In the genomic region with DNA sequence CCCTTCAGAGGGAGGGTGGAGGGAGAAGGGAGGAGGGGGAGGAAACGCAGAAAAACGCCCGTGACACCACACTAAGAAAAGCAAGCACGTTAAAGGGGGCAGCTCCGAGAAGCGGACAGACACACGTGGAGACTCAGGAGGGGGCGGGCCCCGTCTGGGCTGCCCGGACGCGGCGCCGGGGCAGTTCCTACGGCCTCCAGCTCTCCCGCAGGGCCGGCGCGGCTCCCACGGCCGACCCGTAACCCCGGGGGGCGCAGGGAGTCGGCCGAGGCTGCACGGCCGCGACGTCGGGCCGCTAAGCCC, we compare ENCODE assay signal across 8 cellular contexts. TPM values are rescaled to one million over a fixed set of nuclear protein-coding genes. Genes with fewer than 3 reads are reported as not detected.
DNase-seq lines count a peak whose midpoint lies in the region; ATAC-seq and TF ChIP-seq lines count a peak whose summit lies in the region.

No MANE protein-coding gene starts in this region.

- H3K36me3 ChIP-seq in neural progenitor cell = no peaks in the 10 kb centered on the region

- H3K27me3 ChIP-seq in HL-60 (ENCODE audit: insufficient read depth, poor library complexity, severe bottlenecking) = no peaks in the 10 kb centered on the region
- H3K27me3 ChIP-seq in neural progenitor cell = no peaks in the 10 kb centered on the region

- peaks cover 35% of the 10 kb centered on the region for H3K36me3 Mint-ChIP-seq in activated CD4-positive, alpha-beta memory T cell treated with anti-CD3 and anti-CD28 coated beads, Interleukin-2, amount 10 ng/mL, durations not matched to agents 7 days and 5 days (ENCODE audit: low read depth)
- peaks cover 2% of the 10 kb centered on the region for H3K36me3 Mint-ChIP-seq in neural progenitor cell

- H3K79me2 ChIP-seq in neural progenitor cell (ENCODE audit: low read depth) = peaks cover 38% of the 10 kb centered on the region

- CTCF ChIA-PET in activated CD4-positive, alpha-beta memory T cell treated with anti-CD3 and anti-CD28 coated beads, Interleukin-2, amount 10 ng/mL, durations not matched to agents 7 days and 5 days (lab: Charles Lee) = interaction anchor here (0.8 to 7.2 kb wide), 6 partner anchors 9 to 186 kb away, joined by 3 to 76 read pairs (median 4); a partner anchor contains a TSS

- peak; percentile 39 for ATAC-seq in GM19372 (IDR thresholded peaks at IDR 0.05; ENCODE audit: low read depth, unreplicated experiment)

- peak overlapping the region; percentile 97 for H3K4me3 Mint-ChIP-seq in activated CD4-positive, alpha-beta memory T cell treated with anti-CD3 and anti-CD28 coated beads, Interleukin-2, amount 10 ng/mL, durations not matched to agents 7 days and 5 days
- peak overlapping the region; percentile 99 for H3K4me3 Mint-ChIP-seq in neural progenitor cell

- DNase-seq in ACHN (peak; percentile 28), HL-60 (ENCODE audit: low read depth in 1 of 2, low spot score in 1 of 2) (peak; percentile 3 to 12), epithelial cell of esophagus (ENCODE audit: low read depth) (no peak), neural progenitor cell (ENCODE audit: low spot score) (no peak), cerebellar nuclear complex (lab: John Stamatoyannopoulos, UW) (no peak), retina (no peak)
- peak; percentile 63 for DNase-seq in activated CD4-positive, alpha-beta memory T cell treated with anti-CD3 and anti-CD28 coated beads, Interleukin-2, amount 10 ng/mL, durations not matched to agents 7 days and 5 days

- H4K20me1 ChIP-seq in neural progenitor cell (ENCODE audit: low read depth) = no peaks in the 10 kb centered on the region

- peak overlapping the region; percentile 75 for H2AFZ ChIP-seq in neural progenitor cell (replicated peaks)

- POLR2A ChIA-PET in activated CD4-positive, alpha-beta memory T cell treated with anti-CD3 and anti-CD28 coated beads, Interleukin-2, amount 10 ng/mL, durations not matched to agents 7 days and 5 days (lab: Charles Lee) = interaction anchor here (0.6 to 4.7 kb wide), 31 partner anchors 8 to 854 kb away, joined by 3 to 43 read pairs (median 5); a partner anchor contains a TSS

- no peaks in the 10 kb centered on the region for H3K27me3 Mint-ChIP-seq in activated CD4-positive, alpha-beta memory T cell treated with anti-CD3 and anti-CD28 coated beads, Interleukin-2, amount 10 ng/mL, durations not matched to agents 7 days and 5 days
- peaks cover 2% of the 10 kb centered on the region for H3K27me3 Mint-ChIP-seq in neural progenitor cell (ENCODE audit: insufficient read depth, low read depth)

- in situ Hi-C loops in ACHN (cut with HindIII; ENCODE audit: low pct_ligation_motif_present, low pct_unique_long_range_greater_than_20kb, low sequenced_read_pairs) = no loop called here

- H3K27ac Mint-ChIP-seq in activated CD4-positive, alpha-beta memory T cell treated with anti-CD3 and anti-CD28 coated beads, Interleukin-2, amount 10 ng/mL, durations not matched to agents 7 days and 5 days = peak overlapping the region; percentile 97
- no peak overlapping the region for H3K27ac Mint-ChIP-seq in neural progenitor cell

- H3K9ac ChIP-seq in neural progenitor cell = peak overlapping the region; percentile 80

- peaks cover 9% of the 10 kb centered on the region for H3F3A ChIP-seq in neural progenitor cell (ENCODE audit: low read depth)

- H3K4me3 ChIP-seq in HL-60 (replicated peaks; ENCODE audit: insufficient read depth, low read length) (peak overlapping the region; percentile 82), epithelial cell of esophagus (ENCODE audit: low read length) (peak overlapping the region; percentile 87), neural progenitor cell (peak overlapping the region; percentile 82)

- no peaks in the 10 kb centered on the region for H3K9me3 Mint-ChIP-seq in activated CD4-positive, alpha-beta memory T cell treated with anti-CD3 and anti-CD28 coated beads, Interleukin-2, amount 10 ng/mL, durations not matched to agents 7 days and 5 days
- H3K9me3 Mint-ChIP-seq in neural progenitor cell = no peaks in the 10 kb centered on the region

- no peaks in the 10 kb centered on the region for H3K9me3 ChIP-seq in neural progenitor cell (ENCODE audit: low read depth)

- H3K4me1 Mint-ChIP-seq in activated CD4-positive, alpha-beta memory T cell treated with anti-CD3 and anti-CD28 coated beads, Interleukin-2, amount 10 ng/mL, durations not matched to agents 7 days and 5 days = peaks cover 48% of the 10 kb centered on the region
- H3K4me1 Mint-ChIP-seq in neural progenitor cell = peaks cover 18% of the 10 kb centered on the region

- peak overlapping the region; percentile 94 for H3K4me2 ChIP-seq in neural progenitor cell

- no peak for TF ChIP-seq CTCF in HL-60 (IDR thresholded peaks at IDR 0.05; ENCODE audit: insufficient read depth, low read length)
- TF ChIP-seq CTCF in epithelial cell of esophagus (IDR thresholded peaks at IDR 0.05; ENCODE audit: insufficient read depth, low read depth, low read length, missing control alignments) = no peak
- no peak for TF ChIP-seq CTCF in neural progenitor cell (IDR thresholded peaks at IDR 0.05)

- H3K4me1 ChIP-seq in neural progenitor cell = peaks cover 9% of the 10 kb centered on the region

- H3K27ac ChIP-seq in HL-60 (replicated peaks) (peak overlapping the region; percentile 85), neural progenitor cell (no peak overlapping the region)

RNA-seq across cellular contexts. Expression of a gene that starts 0.4 kb away (rescaled TPM):
- 10 to 100 TPM; 82.1 to 84.9 TPM for total RNA-seq in activated CD4-positive, alpha-beta memory T cell treated with anti-CD3 and anti-CD28 coated beads, Interleukin-2, amount 10 ng/mL, durations not matched to agents 7 days and 5 days
- total RNA-seq in neural progenitor cell (ENCODE audit: low replicate concordance) = 19.2 and 30.5 TPM in 2 replicates

Comparison
In these comparisons a context has a peak if more than half of its experiments do, and no peak if none do; other contexts are left out.
1. DNase-seq: peak in ACHN (single experiment), HL-60 (2 of 2) and activated CD4-positive, alpha-beta memory T cell treated with anti-CD3 and anti-CD28 coated beads, Interleukin-2, amount 10 ng/mL, durations not matched to agents 7 days and 5 days (single experiment); none in epithelial cell of esophagus (single experiment), neural progenitor cell (single experiment), cerebellar nuclear complex (0 of 2) and retina (single experiment).
2. Peak in every context shown above with its lines, with median percentiles within 50 percentile points of each other: H3K4me3 ChIP-seq.